Comparison of ENCODE assay signal across 8 cellular contexts in the genomic region with DNA sequence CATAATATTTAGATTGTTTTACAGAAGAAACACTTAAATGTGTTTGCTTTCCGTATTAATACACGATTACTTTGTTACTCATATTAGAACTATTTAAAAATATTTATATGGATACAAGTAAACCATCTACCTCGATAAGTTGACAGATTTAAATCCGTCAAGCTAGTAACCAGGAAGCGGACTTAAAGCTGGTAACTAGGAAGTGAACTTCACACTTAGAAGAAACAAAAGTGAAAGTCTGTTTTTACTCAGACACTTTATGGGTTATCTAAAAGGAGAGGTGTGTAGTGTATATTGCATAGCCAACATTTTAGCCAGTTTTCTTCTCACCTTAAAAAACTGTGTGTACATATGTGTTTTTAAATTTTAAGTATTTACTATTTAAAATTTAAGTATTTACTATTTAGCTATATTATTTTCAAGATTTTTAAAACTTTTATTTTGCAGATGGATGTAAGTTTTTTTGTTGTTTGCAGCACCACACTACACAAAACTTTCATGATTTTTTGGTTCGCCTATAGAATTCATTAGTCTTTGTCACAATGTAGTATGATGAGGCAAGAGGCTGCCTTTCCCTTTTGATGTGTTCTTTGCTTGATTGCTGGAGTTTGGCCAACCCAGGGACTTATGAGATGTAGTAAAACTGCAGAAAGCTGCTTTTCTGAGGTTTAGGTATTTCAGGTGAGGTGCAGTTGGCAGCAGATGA. TPM values are rescaled to one million over a fixed set of nuclear protein-coding genes. Genes with fewer than 3 reads are reported as not detected.
A peak's percentile ranks its signal among the peaks of the same experiment; 100 is the strongest.
DNase-seq lines count a peak whose midpoint lies in the region; ATAC-seq and TF ChIP-seq lines count a peak whose summit lies in the region.

No MANE protein-coding gene starts in this region.

- peaks cover 55% of the 10 kb centered on the region for H3K4me1 Mint-ChIP-seq in activated naive CD8-positive, alpha-beta T cell (ENCODE audit: low read depth)

- H3K9me3 ChIP-seq in HAP-1 (no peaks in the 10 kb centered on the region), transverse colon (no peaks in the 10 kb centered on the region)

- H3K36me3 ChIP-seq in HAP-1 (replicated peaks) (no peaks in the 10 kb centered on the region), kidney epithelial cell (ENCODE audit: control insufficient read depth, insufficient read depth, low read length) (no peaks in the 10 kb centered on the region), transverse colon (no peaks in the 10 kb centered on the region)

- TF ChIP-seq EP300 in transverse colon (IDR thresholded peaks at IDR 0.05; ENCODE audit: low read depth): no peak

- in situ Hi-C loops in HAP-1 (cut with MboI; ENCODE audit: low sequenced_read_pairs): no loop called here
- in situ Hi-C loops in transverse colon (cut with MboI; ENCODE audit: low pct_ligation_motif_present in 1 of 4, low pct_unique_long_range_greater_than_20kb in 1 of 4, low sequenced_read_pairs in 3 of 4): loop anchor here in 1 of 4 donors (25.0 kb wide), 1 partner anchor 670 kb away; the partner anchor contains the start of gene NRIP1

- peak; percentile 43 to 58 for ATAC-seq in activated CD4-positive, CD25-positive, alpha-beta regulatory T cell treated with anti-CD3 and anti-CD28 coated beads, Interleukin-2, amount 50 U/mL, for 24 hours

- H3K27ac Mint-ChIP-seq in activated naive CD8-positive, alpha-beta T cell: peak overlapping the region; percentile 75

- intact Hi-C loops in transverse colon (cut with DNase I; ENCODE audit: low total_unique reads): loop anchor here (10.0 kb wide), 1 partner anchor 1348 kb away; the partner anchor contains the start of gene HSPA13

- H3K27me3 ChIP-seq in HAP-1 (ENCODE audit: low read depth): no peaks in the 10 kb centered on the region
- H3K27me3 ChIP-seq in kidney epithelial cell (ENCODE audit: control insufficient read depth, insufficient read depth, low read length): no peaks in the 10 kb centered on the region
- no peaks in the 10 kb centered on the region for H3K27me3 ChIP-seq in transverse colon

- H3K4me1 ChIP-seq in HAP-1 (0 out of 2 replicates have a peak, but pooled peaks cover 4% of the 10 kb centered on the region), transverse colon (peaks cover 11 to 67% (median 36%) of the 10 kb centered on the region in 4 donors)

- H3K27me3 Mint-ChIP-seq in activated naive CD8-positive, alpha-beta T cell: no peaks in the 10 kb centered on the region

- H3K4me3 ChIP-seq in HAP-1 (peak overlapping the region; percentile 56), kidney epithelial cell (ENCODE audit: low read depth, low read length) (peak overlapping the region; percentile 90), transverse colon (peak overlapping the region in 3 of 4 donors; percentile 81 to 88 (median 88))

- H3K4me3 Mint-ChIP-seq in activated naive CD8-positive, alpha-beta T cell: peak overlapping the region; percentile 95

- TF ChIP-seq CTCF in kidney epithelial cell (IDR thresholded peaks at IDR 0.05; ENCODE audit: insufficient read depth, low read length, poor library complexity, severe bottlenecking): no peak
- TF ChIP-seq CTCF in transverse colon (IDR thresholded peaks at IDR 0.05): no peak

- H3K27ac ChIP-seq in transverse colon: peak overlapping the region; percentile 96 to 99 (median 96)

- WGBS in transverse colon (ENCODE audit: low coverage in 1 of 2), 2 donors: 5 to 7% methylated on average over 6 of the region's 6 CpGs

- TF ChIP-seq POLR2A in transverse colon (IDR thresholded peaks at IDR 0.05): no peak

- no peaks in the 10 kb centered on the region for H3K36me3 Mint-ChIP-seq in activated naive CD8-positive, alpha-beta T cell

- no peaks in the 10 kb centered on the region for H3K9me3 Mint-ChIP-seq in activated naive CD8-positive, alpha-beta T cell (ENCODE audit: low read depth)

- DNase-seq in activated CD4-positive, CD25-positive, alpha-beta regulatory T cell (lab: John Stamatoyannopoulos, UW): no peak
- peak; percentile 45 to 61 for DNase-seq in HAP-1 (ENCODE audit: low spot score in 2 of 2)
- peak; percentile 54 for DNase-seq in LHCN-M2 (ENCODE audit: low read depth)
- peak; percentile 56 for DNase-seq in kidney epithelial cell (ENCODE audit: low read depth)
- no peak for DNase-seq in transverse colon
- no peak for DNase-seq in T1000 (lab: John Stamatoyannopoulos, UW)

RNA-seq across cellular contexts. Expression of gene USP25, which starts 2.7 kb away (rescaled TPM):
- 25.4 and 27.6 TPM in 2 replicates for total RNA-seq in LHCN-M2 (2014; rRNA removed)
- polyA plus RNA-seq in LHCN-M2 (2012): 9.4 TPM
- total RNA-seq in kidney epithelial cell: 32.0 and 36.6 TPM in 2 replicates
- total RNA-seq in transverse colon: 100 to 1,000 TPM in 1 of 4 donors, 10 to 100 TPM in 3; 37.4 to 107 (median 69.2) TPM

Comparison
In these comparisons a context has a peak if more than half of its experiments do, and no peak if none do; other contexts are left out.
1. DNase-seq: peak in HAP-1 (2 of 2), LHCN-M2 (single experiment) and kidney epithelial cell (single experiment); none in activated CD4-positive, CD25-positive, alpha-beta regulatory T cell (0 of 4), transverse colon (single experiment) and T1000 (single experiment).
2. Peak in every context shown above with its lines, with median percentiles within 50 percentile points of each other: H3K4me3 ChIP-seq.